In the genomic region with DNA sequence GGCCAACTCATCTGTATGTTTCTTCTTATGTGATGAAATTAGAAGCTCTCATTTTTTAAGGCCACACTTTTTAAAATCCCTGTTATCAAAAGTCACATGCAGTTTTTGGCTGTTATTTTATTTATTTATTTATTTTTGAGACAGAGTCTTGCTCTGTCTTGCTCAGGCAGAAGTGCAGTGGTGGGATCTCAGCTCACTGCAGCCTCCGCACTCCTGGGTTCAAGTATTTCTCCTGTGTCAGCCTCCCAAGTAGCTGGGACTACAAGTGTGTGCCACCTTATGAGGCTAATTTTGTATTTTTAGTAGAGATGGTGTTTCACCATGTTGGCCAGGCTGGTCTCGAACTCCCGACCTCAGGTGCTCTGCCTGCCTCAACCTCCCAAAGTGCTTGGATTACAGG, we compare ENCODE assay signal across 21 cellular contexts.
DNase-seq lines count a peak whose midpoint lies in the region; ATAC-seq and TF ChIP-seq lines count a peak whose summit lies in the region.
"Had no signal": no experiment of that assay in that cellular context is flagged by ENCODE, and none has a peak within 500 bp of the region (broad histone marks: within the 10 kb centered on the region; RNA-seq: fewer than 3 reads in every experiment).

No MANE protein-coding gene starts in this region.

- H3K79me2 ChIP-seq in SU-DHL-6 (ENCODE audit: insufficient read depth, low read length) = no peaks in the 10 kb centered on the region

- no peaks in the 10 kb centered on the region for H3F3A ChIP-seq in SU-DHL-6 (ENCODE audit: insufficient read depth)

- H3K36me3 ChIP-seq in right atrium auricular region (no peaks in the 10 kb centered on the region), SU-DHL-6 (ENCODE audit: low read length) (peaks cover 5% of the 10 kb centered on the region; the same call in 1 of the 2 replicates)
- H3K36me3 ChIP-seq: BLaER1 treated with 17β-estradiol and CSF1 and Interleukin-3, amounts not matched to agents 10 nM and 100 nM had no signal

- no peaks in the 10 kb centered on the region for H3K9me2 ChIP-seq in SU-DHL-6 (replicated peaks; ENCODE audit: insufficient read depth, low read length)

- no peak for TF ChIP-seq CTCF in right atrium auricular region (IDR thresholded peaks at IDR 0.05)
- TF ChIP-seq CTCF in SU-DHL-6 (IDR thresholded peaks at IDR 0.05; ENCODE audit: insufficient read depth, low read length, poor library complexity, severe bottlenecking) = no peak

- peak; percentile 62 for DNase-seq in Right ventricle myocardium inferior (ENCODE audit: missing footprints)
- DNase-seq in right atrium auricular region (ENCODE audit: low spot score) = no peak
- DNase-seq: AML-193; CD4-positive, alpha-beta memory T cell; CD4-positive, CD25-positive, alpha-beta regulatory T cell; CD8-positive, alpha-beta memory T cell; COR-L47; DMS 273 treated with DMSO at 0.1 percent for 48 hours; DMS153; DMS53; DMS79; DND-41; EL; GDM1 had no signal

- H2AFZ ChIP-seq in SU-DHL-6 (ENCODE audit: low read depth, low read length, severe bottlenecking) = peak overlapping the region; percentile 36

- H3K9ac ChIP-seq in SU-DHL-6 (ENCODE audit: low read length) = no peak overlapping the region
- H3K9ac ChIP-seq: BLaER1 treated with 17β-estradiol and CSF1 and Interleukin-3, amounts not matched to agents 10 nM and 100 nM had no signal

- intact Hi-C loops in Right ventricle myocardium inferior (cut with DNase I) = no loop called here

- H3K4me3 ChIP-seq in right atrium auricular region (no peak overlapping the region), SU-DHL-6 (ENCODE audit: insufficient read depth, low read length, poor library complexity, severe bottlenecking) (no peak overlapping the region)
- H3K4me3 ChIP-seq: A549; BLaER1 treated with 17β-estradiol and CSF1 and Interleukin-3, amounts not matched to agents 10 nM and 100 nM; GM12878 had no signal

- H3K27me3 ChIP-seq in right atrium auricular region (no peaks in the 10 kb centered on the region), SU-DHL-6 (ENCODE audit: low read length) (no peaks in the 10 kb centered on the region)
- H3K27me3 ChIP-seq: BLaER1 treated with 17β-estradiol and CSF1 and Interleukin-3, amounts not matched to agents 10 nM and 100 nM had no signal

- H3K4me2 ChIP-seq in SU-DHL-6 (ENCODE audit: low read depth, low read length, poor library complexity, severe bottlenecking) = no peak overlapping the region
- H3K4me2 ChIP-seq: A549; BLaER1 treated with 17β-estradiol and CSF1 and Interleukin-3, amounts not matched to agents 10 nM and 100 nM had no signal

- H3K9me3 ChIP-seq in right atrium auricular region = no peaks in the 10 kb centered on the region
- no peaks in the 10 kb centered on the region for H3K9me3 ChIP-seq in SU-DHL-6 (ENCODE audit: insufficient read depth, low read length)
- H3K9me3 ChIP-seq: A549; BLaER1 treated with 17β-estradiol and CSF1 and Interleukin-3, amounts not matched to agents 10 nM and 100 nM had no signal

- H3K4me1 ChIP-seq in right atrium auricular region = no peaks in the 10 kb centered on the region
- H3K4me1 ChIP-seq: A549 had no signal

- H4K20me1 ChIP-seq in SU-DHL-6 (ENCODE audit: low read depth, low read length) = no peaks in the 10 kb centered on the region
- H4K20me1 ChIP-seq: BLaER1 treated with 17β-estradiol and CSF1 and Interleukin-3, amounts not matched to agents 10 nM and 100 nM had no signal

- H3K27ac ChIP-seq in right atrium auricular region = no peak overlapping the region
- no peak overlapping the region for H3K27ac ChIP-seq in SU-DHL-6 (ENCODE audit: low read depth, low read length)
- H3K27ac ChIP-seq: 22Rv1; A549; BLaER1 treated with 17β-estradiol and CSF1 and Interleukin-3, amounts not matched to agents 10 nM and 100 nM had no signal

- ATAC-seq in Right ventricle myocardium inferior (no peak), GM18861 (IDR thresholded peaks at IDR 0.05; ENCODE audit: unreplicated experiment) (no peak), GM21447 (IDR thresholded peaks at IDR 0.05; ENCODE audit: unreplicated experiment) (no peak)
- ATAC-seq: A549, GM12878 had no signal
